ENCODE assay signal across 9 cellular contexts in genomic region chr4:130359537-130359936, GRCh38.
DNase-seq lines count a peak whose midpoint lies in the region; ATAC-seq and FAIRE-seq lines count a peak whose summit lies in the region.
"Had no signal": no experiment of that assay in that cellular context is flagged by ENCODE, and none has a peak within 500 bp of the region (broad histone marks: within the 10 kb centered on the region; RNA-seq: fewer than 3 reads in every experiment).

No MANE protein-coding gene starts in this region.

- H3K4me3 ChIP-seq in CD8-positive, alpha-beta memory T cell (ENCODE audit: low read length): no peak overlapping the region

- no peak overlapping the region for H3K27ac ChIP-seq in CD8-positive, alpha-beta memory T cell (ENCODE audit: low read depth, low read length)

- FAIRE-seq in HTR-8/SVneo (lab: Jason Lieb, UNC): no peak

- H3K27me3 ChIP-seq in CD8-positive, alpha-beta memory T cell (ENCODE audit: insufficient read depth, low read length, poor library complexity, severe bottlenecking): no peaks in the 10 kb centered on the region

- DNase-seq in AG08396 (ENCODE audit: low spot score) (peak; percentile 21), HTR-8/SVneo (ENCODE audit: insufficient read length, low spot score) (peak; percentile 3), amniotic stem cell (lab: John Stamatoyannopoulos, UW) (peak; percentile 28), iPS-NIHi7 (ENCODE audit: extremely low spot score) (peak; percentile 24), NCI-H446 (lab: John Stamatoyannopoulos, UW) (no peak)
- DNase-seq in CD8-positive, alpha-beta memory T cell: no peak

- H3K4me3 Mint-ChIP-seq in CD8-positive, alpha-beta memory T cell: no peak overlapping the region

- no peak overlapping the region for H3K27ac Mint-ChIP-seq in CD8-positive, alpha-beta memory T cell
- H3K27ac Mint-ChIP-seq: activated T-helper 2 cell treated with anti-CD3 and anti-CD28 coated beads, Interferon-gamma antibody, Interleukin-2, Interleukin-4, amounts not matched to agents 10 μg/mL and 5 μg/mL and 100 μg/mL, durations not matched to agents 14 hours and 24 hours and 36 hours had no signal

- POLR2A ChIA-PET in CD8-positive, alpha-beta memory T cell (lab: Charles Lee): no interaction called here

- no peaks in the 10 kb centered on the region for H3K27me3 Mint-ChIP-seq in CD8-positive, alpha-beta memory T cell

- no peaks in the 10 kb centered on the region for H3K36me3 ChIP-seq in CD8-positive, alpha-beta memory T cell (ENCODE audit: insufficient read depth, low read length)

- H3K9me3 Mint-ChIP-seq in CD8-positive, alpha-beta memory T cell: peaks cover 0 to 11% (median 2%) of the 10 kb centered on the region in 5 donors
- H3K9me3 Mint-ChIP-seq: activated T-helper 2 cell treated with anti-CD3 and anti-CD28 coated beads, Interferon-gamma antibody, Interleukin-2, Interleukin-4, amounts not matched to agents 10 μg/mL and 5 μg/mL and 100 μg/mL, durations not matched to agents 14 hours and 24 hours and 36 hours had no signal

- H3K4me1 Mint-ChIP-seq in CD8-positive, alpha-beta memory T cell: no peaks in the 10 kb centered on the region

- ATAC-seq in GM18858 (IDR thresholded peaks at IDR 0.05; ENCODE audit: unreplicated experiment): no peak
- ATAC-seq in GM18519 (IDR thresholded peaks at IDR 0.05; ENCODE audit: low FRiP score, unreplicated experiment): no peak

- H3K4me1 ChIP-seq in CD8-positive, alpha-beta memory T cell (ENCODE audit: insufficient read depth, low read length): no peaks in the 10 kb centered on the region

- no peaks in the 10 kb centered on the region for H3K36me3 Mint-ChIP-seq in CD8-positive, alpha-beta memory T cell

- H3K9me3 ChIP-seq in CD8-positive, alpha-beta memory T cell (ENCODE audit: low read length): no peaks in the 10 kb centered on the region

- CTCF ChIA-PET in CD8-positive, alpha-beta memory T cell (lab: Charles Lee): no interaction called here

Comparison
In these comparisons a context has a peak if more than half of its experiments do, and no peak if none do; other contexts are left out.
1. DNase-seq: peak in AG08396 (single experiment), HTR-8/SVneo (single experiment), amniotic stem cell (single experiment) and iPS-NIHi7 (single experiment); none in NCI-H446 (0 of 2) and CD8-positive, alpha-beta memory T cell (0 of 5).